Comparison of ENCODE assay signal across 1 cellular context in the genomic region with DNA sequence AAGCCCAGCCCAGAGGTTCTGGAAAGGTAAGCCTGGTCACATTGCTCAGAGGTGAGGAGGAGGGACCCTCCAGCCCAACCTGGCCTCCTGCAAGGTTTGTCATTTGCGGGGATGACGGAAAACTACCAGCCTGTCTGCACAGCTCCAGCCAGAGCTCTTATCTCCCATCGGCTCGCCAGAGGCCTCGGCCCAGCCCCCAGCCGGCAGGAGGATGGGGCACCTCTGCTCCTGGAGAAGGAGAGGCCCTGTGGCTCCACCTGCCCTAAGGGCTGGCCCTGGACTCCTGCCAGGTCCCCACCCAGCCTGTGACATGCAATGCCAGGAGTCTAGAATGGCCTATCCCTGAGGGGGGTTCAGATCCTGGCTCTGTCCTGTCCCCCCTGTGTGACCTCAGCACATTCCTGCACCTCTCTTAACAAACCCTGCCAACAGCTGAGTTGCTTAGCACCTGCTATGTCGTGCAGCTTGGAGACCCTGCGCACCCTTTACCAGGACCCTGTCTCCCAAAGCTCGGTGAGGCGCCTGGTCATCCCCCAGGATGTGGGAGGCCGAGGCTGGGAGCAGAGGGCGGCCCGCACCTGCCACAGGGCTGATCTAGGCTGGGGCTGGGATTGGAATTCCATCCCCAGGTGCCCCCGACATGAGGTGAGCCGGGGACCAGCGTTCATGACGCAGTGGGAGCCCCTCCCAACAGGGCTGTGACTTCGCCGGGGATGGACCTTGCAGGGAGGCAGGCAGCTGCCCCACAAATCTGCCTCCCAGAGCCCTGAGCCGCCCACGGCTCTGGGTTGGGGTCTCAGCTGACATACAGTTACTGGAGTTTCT.
A peak's percentile ranks its signal among the peaks of the same experiment; 100 is the strongest.
TF ChIP-seq lines count a peak whose summit lies in the region.

No MANE protein-coding gene starts in this region.

TF ChIP-seq in HepG2, 621 proteins besides CTCF, POLR2A, EP300 and RAD21 (continued from another document and continues in another):
- TF ChIP-seq, protein P1, sequence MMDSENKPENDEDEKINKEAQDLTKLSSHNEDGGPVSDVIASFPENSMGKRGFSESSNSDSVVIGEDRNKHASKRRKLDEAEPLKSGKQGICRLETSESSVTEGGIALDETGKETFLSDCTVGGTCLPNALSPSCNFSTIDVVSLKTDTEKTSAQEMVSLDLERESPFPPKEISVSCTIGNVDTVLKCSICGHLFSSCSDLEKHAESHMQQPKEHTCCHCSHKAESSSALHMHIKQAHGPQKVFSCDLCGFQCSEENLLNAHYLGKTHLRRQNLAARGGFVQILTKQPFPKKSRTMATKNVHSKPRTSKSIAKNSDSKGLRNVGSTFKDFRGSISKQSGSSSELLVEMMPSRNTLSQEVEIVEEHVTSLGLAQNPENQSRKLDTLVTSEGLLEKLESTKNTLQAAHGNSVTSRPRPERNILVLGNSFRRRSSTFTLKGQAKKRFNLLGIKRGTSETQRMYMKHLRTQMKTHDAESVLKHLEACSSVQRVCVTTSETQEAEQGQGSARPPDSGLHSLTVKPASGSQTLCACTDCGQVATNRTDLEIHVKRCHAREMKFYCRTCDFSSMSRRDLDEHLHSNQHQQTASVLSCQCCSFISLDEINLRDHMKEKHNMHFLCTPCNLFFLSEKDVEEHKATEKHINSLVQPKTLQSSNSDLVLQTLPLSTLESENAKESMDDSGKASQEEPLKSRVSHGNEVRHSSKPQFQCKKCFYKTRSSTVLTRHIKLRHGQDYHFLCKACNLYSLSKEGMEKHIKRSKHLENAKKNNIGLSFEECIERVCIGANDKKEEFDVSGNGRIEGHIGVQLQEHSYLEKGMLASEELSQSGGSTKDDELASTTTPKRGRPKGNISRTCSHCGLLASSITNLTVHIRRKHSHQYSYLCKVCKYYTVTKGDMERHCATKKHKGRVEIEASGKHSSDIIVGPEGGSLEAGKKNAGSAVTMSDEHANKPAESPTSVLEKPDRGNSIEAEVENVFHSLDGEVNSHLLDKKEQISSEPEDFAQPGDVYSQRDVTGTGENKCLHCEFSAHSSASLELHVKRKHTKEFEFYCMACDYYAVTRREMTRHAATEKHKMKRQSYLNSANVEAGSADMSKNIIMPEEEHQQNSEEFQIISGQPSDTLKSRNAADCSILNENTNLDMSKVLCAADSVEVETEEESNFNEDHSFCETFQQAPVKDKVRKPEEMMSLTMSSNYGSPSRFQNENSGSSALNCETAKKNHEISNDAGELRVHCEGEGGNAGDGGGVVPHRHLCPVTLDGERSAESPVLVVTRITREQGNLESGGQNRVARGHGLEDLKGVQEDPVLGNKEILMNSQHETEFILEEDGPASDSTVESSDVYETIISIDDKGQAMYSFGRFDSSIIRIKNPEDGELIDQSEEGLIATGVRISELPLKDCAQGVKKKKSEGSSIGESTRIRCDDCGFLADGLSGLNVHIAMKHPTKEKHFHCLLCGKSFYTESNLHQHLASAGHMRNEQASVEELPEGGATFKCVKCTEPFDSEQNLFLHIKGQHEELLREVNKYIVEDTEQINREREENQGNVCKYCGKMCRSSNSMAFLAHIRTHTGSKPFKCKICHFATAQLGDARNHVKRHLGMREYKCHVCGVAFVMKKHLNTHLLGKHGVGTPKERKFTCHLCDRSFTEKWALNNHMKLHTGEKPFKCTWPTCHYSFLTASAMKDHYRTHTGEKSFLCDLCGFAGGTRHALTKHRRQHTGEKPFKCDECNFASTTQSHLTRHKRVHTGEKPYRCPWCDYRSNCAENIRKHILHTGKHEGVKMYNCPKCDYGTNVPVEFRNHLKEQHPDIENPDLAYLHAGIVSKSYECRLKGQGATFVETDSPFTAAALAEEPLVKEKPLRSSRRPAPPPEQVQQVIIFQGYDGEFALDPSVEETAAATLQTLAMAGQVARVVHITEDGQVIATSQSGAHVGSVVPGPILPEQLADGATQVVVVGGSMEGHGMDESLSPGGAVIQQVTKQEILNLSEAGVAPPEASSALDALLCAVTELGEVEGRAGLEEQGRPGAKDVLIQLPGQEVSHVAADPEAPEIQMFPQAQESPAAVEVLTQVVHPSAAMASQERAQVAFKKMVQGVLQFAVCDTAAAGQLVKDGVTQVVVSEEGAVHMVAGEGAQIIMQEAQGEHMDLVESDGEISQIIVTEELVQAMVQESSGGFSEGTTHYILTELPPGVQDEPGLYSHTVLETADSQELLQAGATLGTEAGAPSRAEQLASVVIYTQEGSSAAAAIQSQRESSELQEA (CRISPR knock-in tag; IDR thresholded peaks at IDR 0.05; ENCODE audit: not compliant biosample characterization): peak; percentile 20
- TF ChIP-seq, protein P2, sequence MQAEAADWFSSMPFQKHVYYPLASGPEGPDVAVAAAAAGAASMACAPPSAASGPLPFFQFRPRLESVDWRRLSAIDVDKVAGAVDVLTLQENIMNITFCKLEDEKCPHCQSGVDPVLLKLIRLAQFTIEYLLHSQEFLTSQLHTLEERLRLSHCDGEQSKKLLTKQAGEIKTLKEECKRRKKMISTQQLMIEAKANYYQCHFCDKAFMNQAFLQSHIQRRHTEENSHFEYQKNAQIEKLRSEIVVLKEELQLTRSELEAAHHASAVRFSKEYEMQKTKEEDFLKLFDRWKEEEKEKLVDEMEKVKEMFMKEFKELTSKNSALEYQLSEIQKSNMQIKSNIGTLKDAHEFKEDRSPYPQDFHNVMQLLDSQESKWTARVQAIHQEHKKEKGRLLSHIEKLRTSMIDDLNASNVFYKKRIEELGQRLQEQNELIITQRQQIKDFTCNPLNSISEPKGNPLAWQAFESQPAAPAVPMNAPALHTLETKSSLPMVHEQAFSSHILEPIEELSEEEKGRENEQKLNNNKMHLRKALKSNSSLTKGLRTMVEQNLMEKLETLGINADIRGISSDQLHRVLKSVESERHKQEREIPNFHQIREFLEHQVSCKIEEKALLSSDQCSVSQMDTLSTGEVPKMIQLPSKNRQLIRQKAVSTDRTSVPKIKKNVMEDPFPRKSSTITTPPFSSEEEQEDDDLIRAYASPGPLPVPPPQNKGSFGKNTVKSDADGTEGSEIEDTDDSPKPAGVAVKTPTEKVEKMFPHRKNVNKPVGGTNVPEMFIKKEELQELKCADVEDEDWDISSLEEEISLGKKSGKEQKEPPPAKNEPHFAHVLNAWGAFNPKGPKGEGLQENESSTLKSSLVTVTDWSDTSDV (CRISPR knock-in tag; IDR thresholded peaks at IDR 0.05): 0 out of 2 replicates have a peak, but pooled peaks have one; percentile 32
- TF ChIP-seq RXRA (CRISPR knock-in tag; IDR thresholded peaks at IDR 0.05): peak; percentile 71
- TF ChIP-seq MEIS1 (CRISPR knock-in tag; IDR thresholded peaks at IDR 0.05; ENCODE audit: borderline replicate concordance): peak; percentile 76; the same call in 1 of the 2 replicates
- TF ChIP-seq, protein P3, sequence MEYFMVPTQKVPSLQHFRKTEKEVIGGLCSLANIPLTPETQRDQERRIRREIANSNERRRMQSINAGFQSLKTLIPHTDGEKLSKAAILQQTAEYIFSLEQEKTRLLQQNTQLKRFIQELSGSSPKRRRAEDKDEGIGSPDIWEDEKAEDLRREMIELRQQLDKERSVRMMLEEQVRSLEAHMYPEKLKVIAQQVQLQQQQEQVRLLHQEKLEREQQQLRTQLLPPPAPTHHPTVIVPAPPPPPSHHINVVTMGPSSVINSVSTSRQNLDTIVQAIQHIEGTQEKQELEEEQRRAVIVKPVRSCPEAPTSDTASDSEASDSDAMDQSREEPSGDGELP (IDR thresholded peaks at IDR 0.05; ENCODE audit: borderline replicate concordance, low read depth): peak; percentile 41; the same call in 1 of the 2 replicates
- peak; percentile 21; the same call in 1 of the 2 replicates for TF ChIP-seq DR1 (CRISPR knock-in tag; IDR thresholded peaks at IDR 0.05)
- no peak for TF ChIP-seq NBN (conservative IDR thresholded peaks at IDR 0.05)
- peak; percentile 65 for TF ChIP-seq HNRNPLL (IDR thresholded peaks at IDR 0.05; ENCODE audit: low read depth, low read length, poor library complexity, severe bottlenecking)
- TF ChIP-seq DMAP1 (CRISPR knock-in tag; IDR thresholded peaks at IDR 0.05): 0 out of 2 replicates have a peak, but pooled peaks have one; percentile 5
- TF ChIP-seq, protein P4, sequence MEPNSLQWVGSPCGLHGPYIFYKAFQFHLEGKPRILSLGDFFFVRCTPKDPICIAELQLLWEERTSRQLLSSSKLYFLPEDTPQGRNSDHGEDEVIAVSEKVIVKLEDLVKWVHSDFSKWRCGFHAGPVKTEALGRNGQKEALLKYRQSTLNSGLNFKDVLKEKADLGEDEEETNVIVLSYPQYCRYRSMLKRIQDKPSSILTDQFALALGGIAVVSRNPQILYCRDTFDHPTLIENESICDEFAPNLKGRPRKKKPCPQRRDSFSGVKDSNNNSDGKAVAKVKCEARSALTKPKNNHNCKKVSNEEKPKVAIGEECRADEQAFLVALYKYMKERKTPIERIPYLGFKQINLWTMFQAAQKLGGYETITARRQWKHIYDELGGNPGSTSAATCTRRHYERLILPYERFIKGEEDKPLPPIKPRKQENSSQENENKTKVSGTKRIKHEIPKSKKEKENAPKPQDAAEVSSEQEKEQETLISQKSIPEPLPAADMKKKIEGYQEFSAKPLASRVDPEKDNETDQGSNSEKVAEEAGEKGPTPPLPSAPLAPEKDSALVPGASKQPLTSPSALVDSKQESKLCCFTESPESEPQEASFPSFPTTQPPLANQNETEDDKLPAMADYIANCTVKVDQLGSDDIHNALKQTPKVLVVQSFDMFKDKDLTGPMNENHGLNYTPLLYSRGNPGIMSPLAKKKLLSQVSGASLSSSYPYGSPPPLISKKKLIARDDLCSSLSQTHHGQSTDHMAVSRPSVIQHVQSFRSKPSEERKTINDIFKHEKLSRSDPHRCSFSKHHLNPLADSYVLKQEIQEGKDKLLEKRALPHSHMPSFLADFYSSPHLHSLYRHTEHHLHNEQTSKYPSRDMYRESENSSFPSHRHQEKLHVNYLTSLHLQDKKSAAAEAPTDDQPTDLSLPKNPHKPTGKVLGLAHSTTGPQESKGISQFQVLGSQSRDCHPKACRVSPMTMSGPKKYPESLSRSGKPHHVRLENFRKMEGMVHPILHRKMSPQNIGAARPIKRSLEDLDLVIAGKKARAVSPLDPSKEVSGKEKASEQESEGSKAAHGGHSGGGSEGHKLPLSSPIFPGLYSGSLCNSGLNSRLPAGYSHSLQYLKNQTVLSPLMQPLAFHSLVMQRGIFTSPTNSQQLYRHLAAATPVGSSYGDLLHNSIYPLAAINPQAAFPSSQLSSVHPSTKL (CRISPR knock-in tag; IDR thresholded peaks at IDR 0.05): peak; percentile 39; the same call in 1 of the 2 replicates
- TF ChIP-seq, protein P5, sequence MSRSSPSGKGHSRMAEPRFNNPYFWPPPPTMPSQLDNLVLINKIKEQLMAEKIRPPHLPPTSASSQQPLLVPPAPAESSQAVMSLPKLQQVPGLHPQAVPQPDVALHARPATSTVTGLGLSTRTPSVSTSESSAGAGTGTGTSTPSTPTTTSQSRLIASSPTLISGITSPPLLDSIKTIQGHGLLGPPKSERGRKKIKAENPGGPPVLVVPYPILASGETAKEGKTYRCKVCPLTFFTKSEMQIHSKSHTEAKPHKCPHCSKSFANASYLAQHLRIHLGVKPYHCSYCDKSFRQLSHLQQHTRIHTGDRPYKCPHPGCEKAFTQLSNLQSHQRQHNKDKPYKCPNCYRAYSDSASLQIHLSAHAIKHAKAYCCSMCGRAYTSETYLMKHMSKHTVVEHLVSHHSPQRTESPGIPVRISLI (CRISPR knock-in tag; IDR thresholded peaks at IDR 0.05; ENCODE audit: borderline replicate concordance): 0 out of 2 replicates have a peak, but pooled peaks have one; percentile 9
- TF ChIP-seq, protein P6, sequence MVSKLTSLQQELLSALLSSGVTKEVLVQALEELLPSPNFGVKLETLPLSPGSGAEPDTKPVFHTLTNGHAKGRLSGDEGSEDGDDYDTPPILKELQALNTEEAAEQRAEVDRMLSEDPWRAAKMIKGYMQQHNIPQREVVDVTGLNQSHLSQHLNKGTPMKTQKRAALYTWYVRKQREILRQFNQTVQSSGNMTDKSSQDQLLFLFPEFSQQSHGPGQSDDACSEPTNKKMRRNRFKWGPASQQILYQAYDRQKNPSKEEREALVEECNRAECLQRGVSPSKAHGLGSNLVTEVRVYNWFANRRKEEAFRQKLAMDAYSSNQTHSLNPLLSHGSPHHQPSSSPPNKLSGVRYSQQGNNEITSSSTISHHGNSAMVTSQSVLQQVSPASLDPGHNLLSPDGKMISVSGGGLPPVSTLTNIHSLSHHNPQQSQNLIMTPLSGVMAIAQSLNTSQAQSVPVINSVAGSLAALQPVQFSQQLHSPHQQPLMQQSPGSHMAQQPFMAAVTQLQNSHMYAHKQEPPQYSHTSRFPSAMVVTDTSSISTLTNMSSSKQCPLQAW (CRISPR knock-in tag; IDR thresholded peaks at IDR 0.05): 0 out of 2 replicates have a peak, but pooled peaks have one; percentile 15
- TF ChIP-seq BRD4 (CRISPR knock-in tag; IDR thresholded peaks at IDR 0.05): peak; percentile 8; the same call in 1 of the 2 replicates
- TF ChIP-seq, protein P7, sequence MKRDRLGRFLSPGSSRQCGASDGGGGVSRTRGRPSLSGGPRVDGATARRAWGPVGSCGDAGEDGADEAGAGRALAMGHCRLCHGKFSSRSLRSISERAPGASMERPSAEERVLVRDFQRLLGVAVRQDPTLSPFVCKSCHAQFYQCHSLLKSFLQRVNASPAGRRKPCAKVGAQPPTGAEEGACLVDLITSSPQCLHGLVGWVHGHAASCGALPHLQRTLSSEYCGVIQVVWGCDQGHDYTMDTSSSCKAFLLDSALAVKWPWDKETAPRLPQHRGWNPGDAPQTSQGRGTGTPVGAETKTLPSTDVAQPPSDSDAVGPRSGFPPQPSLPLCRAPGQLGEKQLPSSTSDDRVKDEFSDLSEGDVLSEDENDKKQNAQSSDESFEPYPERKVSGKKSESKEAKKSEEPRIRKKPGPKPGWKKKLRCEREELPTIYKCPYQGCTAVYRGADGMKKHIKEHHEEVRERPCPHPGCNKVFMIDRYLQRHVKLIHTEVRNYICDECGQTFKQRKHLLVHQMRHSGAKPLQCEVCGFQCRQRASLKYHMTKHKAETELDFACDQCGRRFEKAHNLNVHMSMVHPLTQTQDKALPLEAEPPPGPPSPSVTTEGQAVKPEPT (CRISPR knock-in tag; IDR thresholded peaks at IDR 0.05; ENCODE audit: low read depth): 0 out of 2 replicates have a peak, but pooled peaks have one; percentile 59
- TF ChIP-seq, protein P8, sequence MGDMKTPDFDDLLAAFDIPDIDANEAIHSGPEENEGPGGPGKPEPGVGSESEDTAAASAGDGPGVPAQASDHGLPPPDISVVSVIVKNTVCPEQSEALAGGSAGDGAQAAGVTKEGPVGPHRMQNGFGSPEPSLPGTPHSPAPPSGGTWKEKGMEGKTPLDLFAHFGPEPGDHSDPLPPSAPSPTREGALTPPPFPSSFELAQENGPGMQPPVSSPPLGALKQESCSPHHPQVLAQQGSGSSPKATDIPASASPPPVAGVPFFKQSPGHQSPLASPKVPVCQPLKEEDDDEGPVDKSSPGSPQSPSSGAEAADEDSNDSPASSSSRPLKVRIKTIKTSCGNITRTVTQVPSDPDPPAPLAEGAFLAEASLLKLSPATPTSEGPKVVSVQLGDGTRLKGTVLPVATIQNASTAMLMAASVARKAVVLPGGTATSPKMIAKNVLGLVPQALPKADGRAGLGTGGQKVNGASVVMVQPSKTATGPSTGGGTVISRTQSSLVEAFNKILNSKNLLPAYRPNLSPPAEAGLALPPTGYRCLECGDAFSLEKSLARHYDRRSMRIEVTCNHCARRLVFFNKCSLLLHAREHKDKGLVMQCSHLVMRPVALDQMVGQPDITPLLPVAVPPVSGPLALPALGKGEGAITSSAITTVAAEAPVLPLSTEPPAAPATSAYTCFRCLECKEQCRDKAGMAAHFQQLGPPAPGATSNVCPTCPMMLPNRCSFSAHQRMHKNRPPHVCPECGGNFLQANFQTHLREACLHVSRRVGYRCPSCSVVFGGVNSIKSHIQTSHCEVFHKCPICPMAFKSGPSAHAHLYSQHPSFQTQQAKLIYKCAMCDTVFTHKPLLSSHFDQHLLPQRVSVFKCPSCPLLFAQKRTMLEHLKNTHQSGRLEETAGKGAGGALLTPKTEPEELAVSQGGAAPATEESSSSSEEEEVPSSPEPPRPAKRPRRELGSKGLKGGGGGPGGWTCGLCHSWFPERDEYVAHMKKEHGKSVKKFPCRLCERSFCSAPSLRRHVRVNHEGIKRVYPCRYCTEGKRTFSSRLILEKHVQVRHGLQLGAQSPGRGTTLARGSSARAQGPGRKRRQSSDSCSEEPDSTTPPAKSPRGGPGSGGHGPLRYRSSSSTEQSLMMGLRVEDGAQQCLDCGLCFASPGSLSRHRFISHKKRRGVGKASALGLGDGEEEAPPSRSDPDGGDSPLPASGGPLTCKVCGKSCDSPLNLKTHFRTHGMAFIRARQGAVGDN (CRISPR knock-in tag; IDR thresholded peaks at IDR 0.05): peak; percentile 91
- no peak for TF ChIP-seq FIP1L1 (IDR thresholded peaks at IDR 0.05; ENCODE audit: borderline replicate concordance, insufficient read depth, low read depth, low read length)
- 0 out of 2 replicates have a peak, but pooled peaks have one; percentile 46 for TF ChIP-seq NCOA1 (CRISPR knock-in tag; IDR thresholded peaks at IDR 0.05)
